ENCODE assay signal across 12 cellular contexts in genomic region chr16:638034-638543, GRCh38. TPM values are rescaled to one million over a fixed set of nuclear protein-coding genes. Genes with fewer than 3 reads are reported as not detected.
DNase-seq lines count a peak whose midpoint lies in the region; ATAC-seq and TF ChIP-seq lines count a peak whose summit lies in the region.
"Had no signal": no experiment of that assay in that cellular context is flagged by ENCODE, and none has a peak within 500 bp of the region (broad histone marks: within the 10 kb centered on the region; RNA-seq: fewer than 3 reads in every experiment).

No MANE protein-coding gene starts in this region.

- H3K9me3 ChIP-seq in left ventricle myocardium inferior (replicated peaks) = no peaks in the 10 kb centered on the region
- H3K9me3 ChIP-seq: uterus had no signal

- peaks cover 0 to 6% (median 2%) of the 10 kb centered on the region in 5 experiments for H3K9me3 Mint-ChIP-seq in brain
- H3K9me3 Mint-ChIP-seq: activated naive CD8-positive, alpha-beta T cell treated with anti-CD3 and anti-CD28 coated beads, Interleukin-2, amount 10 ng/mL, durations not matched to agents 7 days and 5 days had no signal

- no CpG with 5 or more reads among the region's 15 CpGs for WGBS in mesendoderm (ENCODE audit: extremely low coverage, insufficient coverage, low lambda C conversion rate)

- H3K27me3 ChIP-seq in left ventricle myocardium inferior (ENCODE audit: low read depth) (no peaks in the 10 kb centered on the region), mesendoderm (ENCODE audit: insufficient read depth, low read length, poor library complexity) (no peaks in the 10 kb centered on the region)
- H3K27me3 ChIP-seq: uterus had no signal

- H3K4me1 ChIP-seq in left ventricle myocardium inferior = peaks cover 52% of the 10 kb centered on the region
- H3K4me1 ChIP-seq in mesendoderm (ENCODE audit: control insufficient read depth, low read depth, low read length) = peaks cover 3% of the 10 kb centered on the region

- no peak for ATAC-seq in left cardiac atrium
- ATAC-seq: activated CD8-positive, alpha-beta memory T cell treated with anti-CD3 and anti-CD28 coated beads, Interleukin-2, amount 10 ng/mL, durations not matched to agents 7 days and 5 days had no signal

- H3K4me3 ChIP-seq in left ventricle myocardium inferior = peak overlapping the region; percentile 91
- no peak overlapping the region for H3K4me3 ChIP-seq in mesendoderm (ENCODE audit: low read length)

- intact Hi-C loops in left ventricle myocardium inferior (cut with micrococcal nuclease) = no loop called here
- intact Hi-C loops in left cardiac atrium (cut with DNase I) = loop anchor here in 1 of 2 donors (5.0 kb wide), 1 partner anchor 46 kb away; the partner anchor contains the start of gene RAB40C
- intact Hi-C loops in head of caudate nucleus (cut with DNase I) = no loop called here

- no peak for TF ChIP-seq CTCF in left ventricle myocardium inferior (IDR thresholded peaks at IDR 0.05; ENCODE audit: borderline replicate concordance)
- no peak for TF ChIP-seq CTCF in brain (conservative IDR thresholded peaks at IDR 0.05)
- no peak for TF ChIP-seq CTCF in GM13977 (IDR thresholded peaks at IDR 0.05; ENCODE audit: extremely low read depth, insufficient read depth, missing control alignments)

- no peak overlapping the region for H2BK15ac ChIP-seq in mesendoderm (replicated peaks; ENCODE audit: low read depth)

- DNase-seq in left ventricle myocardium inferior (no peak), left cardiac atrium (no peak), mesendoderm (no peak), NCI-H2196 (lab: John Stamatoyannopoulos, UW; ENCODE audit: unreplicated experiment) (no peak), GM13977 (ENCODE audit: low spot score) (no peak), head of caudate nucleus (no peak)
- no peak for DNase-seq in stimulated activated CD4-positive, alpha-beta T cell treated with anti-CD3 and anti-CD28 coated beads, Interleukin-12 subunit alpha, Interleukin-12 subunit beta, amount 100 ng/mL, for 4 hours
- DNase-seq: activated CD8-positive, alpha-beta memory T cell treated with anti-CD3 and anti-CD28 coated beads, Interleukin-2, amount 10 ng/mL, durations not matched to agents 7 days and 5 days; activated naive CD8-positive, alpha-beta T cell treated with anti-CD3 and anti-CD28 coated beads, Interleukin-2, amount 10 ng/mL, durations not matched to agents 7 days and 5 days; uterus had no signal

- no peak overlapping the region for H3K56ac ChIP-seq in mesendoderm (ENCODE audit: low read length)

- H3K36me3 Mint-ChIP-seq in brain = no peaks in the 10 kb centered on the region
- H3K36me3 Mint-ChIP-seq: activated CD8-positive, alpha-beta memory T cell treated with anti-CD3 and anti-CD28 coated beads, Interleukin-2, amount 10 ng/mL, durations not matched to agents 7 days and 5 days; activated naive CD8-positive, alpha-beta T cell treated with anti-CD3 and anti-CD28 coated beads, Interleukin-2, amount 10 ng/mL, durations not matched to agents 7 days and 5 days had no signal

- H3K9ac ChIP-seq in mesendoderm (ENCODE audit: low read length) = no peak overlapping the region

- H3K4me1 Mint-ChIP-seq in brain = peaks cover 25% of the 10 kb centered on the region

- no peak overlapping the region for H4K5ac ChIP-seq in mesendoderm (ENCODE audit: low read length)

- no peak overlapping the region for H2BK5ac ChIP-seq in mesendoderm (ENCODE audit: low read length)

- no peak overlapping the region for H3K18ac ChIP-seq in mesendoderm (ENCODE audit: low read length)

- H3K79me2 ChIP-seq in mesendoderm (ENCODE audit: control insufficient read depth, insufficient read depth, low read length) = no peaks in the 10 kb centered on the region

- no peak overlapping the region for H3K4me2 ChIP-seq in mesendoderm (ENCODE audit: low read length)

- H3K4ac ChIP-seq in mesendoderm (ENCODE audit: low read depth, low read length) = no peak overlapping the region

- H2AK5ac ChIP-seq in mesendoderm (ENCODE audit: low read length) = no peak overlapping the region

- H3K27ac ChIP-seq in left ventricle myocardium inferior (replicated peaks) (peak overlapping the region; percentile 99), mesendoderm (ENCODE audit: low read depth, low read length) (no peak overlapping the region)

- peak overlapping the region; percentile 43 to 97 (median 62) for H3K4me3 Mint-ChIP-seq in brain
- H3K4me3 Mint-ChIP-seq: activated CD8-positive, alpha-beta memory T cell treated with anti-CD3 and anti-CD28 coated beads, Interleukin-2, amount 10 ng/mL, durations not matched to agents 7 days and 5 days had no signal

- peaks cover 6% of the 10 kb centered on the region for H3K27me3 Mint-ChIP-seq in brain
- H3K27me3 Mint-ChIP-seq: activated CD8-positive, alpha-beta memory T cell treated with anti-CD3 and anti-CD28 coated beads, Interleukin-2, amount 10 ng/mL, durations not matched to agents 7 days and 5 days; activated naive CD8-positive, alpha-beta T cell treated with anti-CD3 and anti-CD28 coated beads, Interleukin-2, amount 10 ng/mL, durations not matched to agents 7 days and 5 days had no signal

- H3K36me3 ChIP-seq in left ventricle myocardium inferior (peaks cover 16% of the 10 kb centered on the region), mesendoderm (ENCODE audit: control insufficient read depth, insufficient read depth, low read length) (no peaks in the 10 kb centered on the region)
- H3K36me3 ChIP-seq: uterus had no signal

- peak overlapping the region in 3 of 5 experiments; percentile 16 to 77 (median 55) for H3K27ac Mint-ChIP-seq in brain
- H3K27ac Mint-ChIP-seq: activated CD8-positive, alpha-beta memory T cell treated with anti-CD3 and anti-CD28 coated beads, Interleukin-2, amount 10 ng/mL, durations not matched to agents 7 days and 5 days; activated naive CD8-positive, alpha-beta T cell treated with anti-CD3 and anti-CD28 coated beads, Interleukin-2, amount 10 ng/mL, durations not matched to agents 7 days and 5 days had no signal

- peak overlapping the region; percentile 51 for H3K23ac ChIP-seq in mesendoderm (ENCODE audit: low read length)

- H2BK120ac ChIP-seq in mesendoderm (ENCODE audit: low read depth, low read length) = no peak overlapping the region

- in situ Hi-C loops in GM13977 (cut with MboI; ENCODE audit: low pct_unique_long_range_greater_than_20kb, low sequenced_read_pairs, unreplicated experiment) = no loop called here

- H3K79me1 ChIP-seq in mesendoderm (ENCODE audit: low read length) = peaks cover 2% of the 10 kb centered on the region

- no peak overlapping the region for H4K8ac ChIP-seq in mesendoderm (ENCODE audit: low read depth, low read length)

RNA-seq across cellular contexts. Expression of gene METTL26, which starts 2.0 kb away (rescaled TPM):
- total RNA-seq in left ventricle myocardium inferior (49.2 TPM), left cardiac atrium (10 to 100 TPM; 42.8 to 61.8 TPM)
- polyA plus RNA-seq in brain (ENCODE audit: insufficient read depth, low read depth, low replicate concordance) = 191 TPM
- 75.3 TPM for polyA plus RNA-seq in mesendoderm (2013, experiment 1 of 2)
- 76.8 TPM for polyA plus RNA-seq in mesendoderm (2013, experiment 2 of 2)

RNA-seq across cellular contexts. Expression of gene MCRIP2, which starts 3.5 kb away (rescaled TPM):
- total RNA-seq in left ventricle myocardium inferior (181 TPM), left cardiac atrium (100 to 1,000 TPM in 1 of 2 donors, 10 to 100 TPM in 1; 92.8 to 117 TPM)
- 22.6 TPM for polyA plus RNA-seq in brain (ENCODE audit: insufficient read depth, low read depth, low replicate concordance)
- 18.4 TPM for polyA plus RNA-seq in mesendoderm (2013, experiment 1 of 2)
- polyA plus RNA-seq in mesendoderm (2013, experiment 2 of 2) = 18.9 TPM

RNA-seq across cellular contexts. Expression of gene WFIKKN1, which starts 7.3 kb away (rescaled TPM):
- total RNA-seq in left ventricle myocardium inferior (0.14 TPM), left cardiac atrium (under 1 TPM; 0.21 to 0.50 TPM)
- 1.4 TPM for polyA plus RNA-seq in brain (ENCODE audit: insufficient read depth, low read depth, low replicate concordance)
- 1.7 TPM for polyA plus RNA-seq in mesendoderm (2013, experiment 1 of 2)
- 1.7 TPM for polyA plus RNA-seq in mesendoderm (2013, experiment 2 of 2)
- polyA plus RNA-seq: AG04450 had no signal

RNA-seq across cellular contexts. Expression of gene WDR90, which starts 11.1 kb away (rescaled TPM):
- total RNA-seq in left ventricle myocardium inferior (9.2 TPM), left cardiac atrium (10 to 100 TPM in 1 of 2 donors, 1 to 10 TPM in 1; 9.6 to 15.5 TPM)
- polyA plus RNA-seq in brain (ENCODE audit: insufficient read depth, low read depth, low replicate concordance) = 12.5 TPM
- 17.0 TPM for polyA plus RNA-seq in mesendoderm (2013, experiment 1 of 2)
- polyA plus RNA-seq in mesendoderm (2013, experiment 2 of 2) = 19.7 TPM

RNA-seq across cellular contexts. Expression of gene RHOT2, which starts 29.8 kb away (rescaled TPM):
- 90.3 TPM for total RNA-seq in left ventricle myocardium inferior
- 100 to 1,000 TPM in 1 of 2 donors, 10 to 100 TPM in 1; 73.8 to 106 TPM for total RNA-seq in left cardiac atrium
- polyA plus RNA-seq in brain (ENCODE audit: insufficient read depth, low read depth, low replicate concordance) = 65.6 TPM
- 74.0 TPM for polyA plus RNA-seq in mesendoderm (2013, experiment 1 of 2)
- polyA plus RNA-seq in mesendoderm (2013, experiment 2 of 2) = 70.5 TPM
